Comparison of ENCODE assay signal across 8 cellular contexts in the genomic region with DNA sequence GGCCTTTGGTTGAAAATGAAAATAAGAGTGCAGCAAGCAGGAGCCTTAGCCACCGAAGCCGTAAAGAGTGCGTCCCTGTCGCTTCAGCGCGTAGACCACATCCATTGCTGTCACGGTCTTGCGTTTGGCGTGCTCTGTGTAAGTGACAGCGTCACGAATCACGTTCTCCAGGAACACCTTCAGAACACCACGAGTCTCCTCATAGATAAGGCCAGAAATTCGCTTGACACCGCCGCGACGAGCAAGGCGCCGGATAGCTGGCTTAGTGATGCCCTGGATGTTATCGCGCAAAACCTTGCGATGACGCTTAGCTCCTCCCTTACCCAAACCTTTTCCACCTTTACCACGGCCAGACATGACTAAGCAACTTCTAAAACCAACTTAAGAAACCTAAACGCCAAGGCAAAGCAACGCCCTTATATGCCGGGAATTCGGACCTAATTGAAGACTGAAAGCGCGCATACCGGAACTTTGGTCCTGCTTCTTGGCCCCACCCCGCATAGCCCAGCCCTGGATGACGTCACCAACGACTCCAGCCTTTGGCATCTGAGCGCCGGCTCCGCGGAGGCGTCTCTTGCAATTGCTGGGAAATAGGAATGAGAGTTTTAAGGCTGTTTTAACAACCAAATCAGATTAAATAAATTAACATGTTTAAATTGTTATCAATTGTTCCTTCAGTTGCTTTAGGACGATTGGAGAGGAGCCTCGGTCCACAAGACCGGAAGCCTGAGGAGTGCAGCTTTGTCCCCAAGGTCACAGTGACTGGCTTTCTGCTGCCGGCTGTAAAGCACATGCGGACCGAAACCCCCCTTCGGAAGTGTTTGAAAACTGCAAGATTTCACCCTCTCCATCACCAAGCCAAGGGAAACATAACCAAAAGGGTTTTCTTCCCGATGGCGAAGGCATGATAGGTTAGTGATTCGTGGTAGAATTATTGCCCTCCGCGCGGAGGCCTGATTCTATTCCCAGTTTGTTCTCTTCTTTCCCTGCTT.
DNase-seq lines count a peak whose midpoint lies in the region; ATAC-seq and TF ChIP-seq lines count a peak whose summit lies in the region.

No MANE protein-coding gene starts in this region.

- peak; percentile 97 to 99 for DNase-seq in Caco-2
- peak in 74 of 76 experiments; percentile 94 to 100 (median 99) for DNase-seq in HUDEP-2 (lab: John Stamatoyannopoulos, UW; ENCODE audit: unreplicated experiment in 76 of 76)
- peak; percentile 97 for DNase-seq in NT2/D1 (ENCODE audit: low read depth, low spot score)
- DNase-seq in activated CD8-positive, alpha-beta memory T cell treated with anti-CD3 and anti-CD28 coated beads, Interleukin-2, amount 50 U/mL, for 24 hours (ENCODE audit: extremely low read depth) = peak; percentile 94
- peak; percentile 98 for DNase-seq in endodermal cell
- DNase-seq in mesenteric fat pad (ENCODE audit: low spot score) = peak; percentile 96
- peak; percentile 92 for DNase-seq in stimulated activated CD8-positive, alpha-beta memory T cell treated with anti-CD3 and anti-CD28 coated beads, Interleukin-15, amount 100 ng/mL, for 1 hour (ENCODE audit: low read depth)

- WGBS in endodermal cell (ENCODE audit: insufficient coverage in 1 of 2, insufficient read length in 1 of 2), 2 experiments = 0 to 2% methylated on average over 18 to 48 of the region's 53 CpGs

- peak overlapping the region; percentile 55 for H3K4me3 ChIP-seq in Caco-2 (ENCODE audit: low read depth, low read length)
- H3K4me3 ChIP-seq in NT2/D1 (ENCODE audit: insufficient read length, low read depth) = peak overlapping the region; percentile 77
- peak overlapping the region; percentile 94 for H3K4me3 ChIP-seq in endodermal cell (ENCODE audit: low read length)

- H3K4me1 Mint-ChIP-seq in Caco-2 (ENCODE audit: low read depth, unreplicated experiment) (peaks cover 17% of the 10 kb centered on the region), endodermal cell (peaks cover 4% of the 10 kb centered on the region)

- peaks cover 56% of the 10 kb centered on the region for H3K36me3 Mint-ChIP-seq in Caco-2 (ENCODE audit: insufficient read depth, unreplicated experiment)
- H3K36me3 Mint-ChIP-seq in endodermal cell (ENCODE audit: low read depth) = no peaks in the 10 kb centered on the region

- peak; percentile 66 for ATAC-seq in GM21390 (IDR thresholded peaks at IDR 0.05; ENCODE audit: unreplicated experiment)

- H3K4me1 ChIP-seq in Caco-2 (no peaks in the 10 kb centered on the region), NT2/D1 (ENCODE audit: insufficient read depth, insufficient read length) (no peaks in the 10 kb centered on the region), endodermal cell (ENCODE audit: control insufficient read depth, insufficient read depth, low read length) (no peaks in the 10 kb centered on the region)

- TSS peak; percentile 97 for BruUV-seq in Caco-2 (replicated peaks; lab: Mats Ljungman, UMichigan)

- H3K4me3 Mint-ChIP-seq in Caco-2 (ENCODE audit: unreplicated experiment) (peak overlapping the region; percentile 82), endodermal cell (peak overlapping the region; percentile 85)

- H3K9ac ChIP-seq in NT2/D1 (ENCODE audit: insufficient read length, low read depth) = peak overlapping the region; percentile 91
- peak overlapping the region; percentile 98 for H3K9ac ChIP-seq in endodermal cell (ENCODE audit: extremely low read depth, low read length, poor library complexity, severe bottlenecking)

- CTCF ChIA-PET in Caco-2 (lab: Charles Lee) = interaction anchor here (0.7 kb wide), 2 partner anchors 11 to 95 kb away, joined by 3 to 4 read pairs; no protein-coding TSS in a partner anchor

- H3K27me3 Mint-ChIP-seq in Caco-2 (ENCODE audit: insufficient read depth, unreplicated experiment) (peaks cover 6% of the 10 kb centered on the region), endodermal cell (ENCODE audit: insufficient read depth) (no peaks in the 10 kb centered on the region)

- H3K27me3 ChIP-seq in Caco-2 (replicated peaks; ENCODE audit: control insufficient read depth, insufficient read depth, low read length) (no peaks in the 10 kb centered on the region), NT2/D1 (ENCODE audit: insufficient read depth, insufficient read length) (no peaks in the 10 kb centered on the region), endodermal cell (ENCODE audit: control insufficient read depth, insufficient read depth, low read length, poor library complexity, severe bottlenecking) (no peaks in the 10 kb centered on the region)

- H3K36me3 ChIP-seq in Caco-2 (ENCODE audit: control insufficient read depth, insufficient read depth, low read length) (no peaks in the 10 kb centered on the region), NT2/D1 (ENCODE audit: insufficient read depth, insufficient read length, low read length) (peaks cover 11% of the 10 kb centered on the region), endodermal cell (ENCODE audit: control insufficient read depth, insufficient read depth, low read length) (no peaks in the 10 kb centered on the region)

- TF ChIP-seq CTCF in Caco-2 (IDR thresholded peaks at IDR 0.05; ENCODE audit: insufficient read depth in 1 of 2, low read depth in 1 of 2, low read length in 1 of 2, severe bottlenecking in 1 of 2, unreplicated experiment in 1 of 2) (no peak), endodermal cell (conservative IDR thresholded peaks at IDR 0.05) (no peak)

- H3K9me3 ChIP-seq in Caco-2 (peaks cover 7% of the 10 kb centered on the region), NT2/D1 (ENCODE audit: insufficient read depth, low read length) (peaks cover 21% of the 10 kb centered on the region), endodermal cell (ENCODE audit: control insufficient read depth, low read length) (peaks cover 24% of the 10 kb centered on the region)

- intact Hi-C loops in Caco-2 (cut with micrococcal nuclease; ENCODE audit: unreplicated experiment) = loop anchor here (1.0 to 5.0 kb wide), 6 partner anchors 13 to 1582 kb away; a partner anchor contains a TSS

- peak overlapping the region; percentile 98 for H3K27ac ChIP-seq in endodermal cell (ENCODE audit: low read depth, low read length)

- POLR2A ChIA-PET in Caco-2 (lab: Charles Lee) = interaction anchor here (0.5 to 3.5 kb wide), 14 partner anchors 12 to 862 kb away, joined by 3 to 69 read pairs (median 4); a partner anchor contains a TSS

- H3K9me3 Mint-ChIP-seq in Caco-2 (ENCODE audit: unreplicated experiment) = peaks cover 25% of the 10 kb centered on the region
- H3K9me3 Mint-ChIP-seq in endodermal cell = peaks cover 19% of the 10 kb centered on the region

- peak overlapping the region; percentile 100 for H3K27ac Mint-ChIP-seq in Caco-2 (ENCODE audit: unreplicated experiment)
- H3K27ac Mint-ChIP-seq in endodermal cell = peak overlapping the region; percentile 98

Comparison
In these comparisons a context has a peak if more than half of its experiments do, and no peak if none do; other contexts are left out.
1. Peak in every context shown above with its lines: DNase-seq, ATAC-seq, H3K4me3 ChIP-seq and H3K27ac ChIP-seq.